1 cellular context compared by ENCODE assay signal in genomic region chr17:77115947-77116346, GRCh38.
TF ChIP-seq lines count a peak whose summit lies in the region.

No MANE protein-coding gene starts in this region.

TF ChIP-seq in liver, 16 proteins besides CTCF, POLR2A, EP300 and RAD21 (continued from another document):
- TF ChIP-seq REST (IDR thresholded peaks at IDR 0.05), result peak; percentile 5
- TF ChIP-seq MAX (IDR thresholded peaks at IDR 0.05), result no peak
TF ChIP-seq in liver: peak in this region for 1.
